In genomic region chr11:65401073-65401802, GRCh38 we compare ENCODE assay signal across 1 cellular context.
A peak's percentile ranks its signal among the peaks of the same experiment; 100 is the strongest.
TF ChIP-seq lines count a peak whose summit lies in the region.

No MANE protein-coding gene starts in this region.

TF ChIP-seq in HepG2, 621 proteins besides CTCF, POLR2A, EP300 and RAD21:
- TF ChIP-seq ZNF770 (CRISPR knock-in tag; IDR thresholded peaks at IDR 0.05), result peak; percentile 79; the same call in 1 of the 2 replicates
- no peak for TF ChIP-seq GABPB1 (CRISPR knock-in tag; IDR thresholded peaks at IDR 0.05)
- no peak for TF ChIP-seq GABPA (IDR thresholded peaks at IDR 0.05; ENCODE audit: low read depth, low read length)
- TF ChIP-seq GABPA (CRISPR knock-in tag; IDR thresholded peaks at IDR 0.05; ENCODE audit: low read depth), result no peak
- TF ChIP-seq, protein P1, sequence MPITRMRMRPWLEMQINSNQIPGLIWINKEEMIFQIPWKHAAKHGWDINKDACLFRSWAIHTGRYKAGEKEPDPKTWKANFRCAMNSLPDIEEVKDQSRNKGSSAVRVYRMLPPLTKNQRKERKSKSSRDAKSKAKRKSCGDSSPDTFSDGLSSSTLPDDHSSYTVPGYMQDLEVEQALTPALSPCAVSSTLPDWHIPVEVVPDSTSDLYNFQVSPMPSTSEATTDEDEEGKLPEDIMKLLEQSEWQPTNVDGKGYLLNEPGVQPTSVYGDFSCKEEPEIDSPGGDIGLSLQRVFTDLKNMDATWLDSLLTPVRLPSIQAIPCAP (CRISPR knock-in tag; IDR thresholded peaks at IDR 0.05; ENCODE audit: low read depth), result no peak
- TF ChIP-seq, protein P2, sequence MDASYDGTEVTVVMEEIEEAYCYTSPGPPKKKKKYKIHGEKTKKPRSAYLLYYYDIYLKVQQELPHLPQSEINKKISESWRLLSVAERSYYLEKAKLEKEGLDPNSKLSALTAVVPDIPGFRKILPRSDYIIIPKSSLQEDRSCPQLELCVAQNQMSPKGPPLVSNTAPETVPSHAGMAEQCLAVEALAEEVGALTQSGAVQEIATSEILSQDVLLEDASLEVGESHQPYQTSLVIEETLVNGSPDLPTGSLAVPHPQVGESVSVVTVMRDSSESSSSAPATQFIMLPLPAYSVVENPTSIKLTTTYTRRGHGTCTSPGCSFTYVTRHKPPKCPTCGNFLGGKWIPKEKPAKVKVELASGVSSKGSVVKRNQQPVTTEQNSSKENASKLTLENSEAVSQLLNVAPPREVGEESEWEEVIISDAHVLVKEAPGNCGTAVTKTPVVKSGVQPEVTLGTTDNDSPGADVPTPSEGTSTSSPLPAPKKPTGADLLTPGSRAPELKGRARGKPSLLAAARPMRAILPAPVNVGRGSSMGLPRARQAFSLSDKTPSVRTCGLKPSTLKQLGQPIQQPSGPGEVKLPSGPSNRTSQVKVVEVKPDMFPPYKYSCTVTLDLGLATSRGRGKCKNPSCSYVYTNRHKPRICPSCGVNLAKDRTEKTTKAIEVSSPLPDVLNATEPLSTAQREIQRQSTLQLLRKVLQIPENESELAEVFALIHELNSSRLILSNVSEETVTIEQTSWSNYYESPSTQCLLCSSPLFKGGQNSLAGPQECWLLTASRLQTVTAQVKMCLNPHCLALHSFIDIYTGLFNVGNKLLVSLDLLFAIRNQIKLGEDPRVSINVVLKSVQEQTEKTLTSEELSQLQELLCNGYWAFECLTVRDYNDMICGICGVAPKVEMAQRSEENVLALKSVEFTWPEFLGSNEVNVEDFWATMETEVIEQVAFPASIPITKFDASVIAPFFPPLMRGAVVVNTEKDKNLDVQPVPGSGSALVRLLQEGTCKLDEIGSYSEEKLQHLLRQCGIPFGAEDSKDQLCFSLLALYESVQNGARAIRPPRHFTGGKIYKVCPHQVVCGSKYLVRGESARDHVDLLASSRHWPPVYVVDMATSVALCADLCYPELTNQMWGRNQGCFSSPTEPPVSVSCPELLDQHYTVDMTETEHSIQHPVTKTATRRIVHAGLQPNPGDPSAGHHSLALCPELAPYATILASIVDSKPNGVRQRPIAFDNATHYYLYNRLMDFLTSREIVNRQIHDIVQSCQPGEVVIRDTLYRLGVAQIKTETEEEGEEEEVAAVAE (CRISPR knock-in tag; IDR thresholded peaks at IDR 0.05; ENCODE audit: borderline replicate concordance), result no peak
- TF ChIP-seq ZNF652 (CRISPR knock-in tag; IDR thresholded peaks at IDR 0.05; ENCODE audit: borderline replicate concordance, low read depth), result no peak
- TF ChIP-seq SOX13 (IDR thresholded peaks at IDR 0.05), result no peak
- TF ChIP-seq SOX13 (CRISPR knock-in tag; conservative IDR thresholded peaks at IDR 0.05 in 1 of 2, IDR thresholded peaks at IDR 0.05 in 1 of 2), result no peak
- peak; percentile 58; the same call in 1 of the 2 replicates for TF ChIP-seq PCBP1 (IDR thresholded peaks at IDR 0.05; ENCODE audit: borderline replicate concordance, low read depth, low read length)
- no peak for TF ChIP-seq KLF9 (CRISPR knock-in tag; IDR thresholded peaks at IDR 0.05; ENCODE audit: low read depth)
- TF ChIP-seq TCF7 (IDR thresholded peaks at IDR 0.05; ENCODE audit: low read depth), result 0 out of 2 replicates have a peak, but pooled peaks have one; percentile 18
- TF ChIP-seq ZKSCAN5 (CRISPR knock-in tag; IDR thresholded peaks at IDR 0.05), result no peak
- TF ChIP-seq ATRX (CRISPR knock-in tag; IDR thresholded peaks at IDR 0.05; ENCODE audit: borderline replicate concordance), result no peak
- TF ChIP-seq, protein P3, sequence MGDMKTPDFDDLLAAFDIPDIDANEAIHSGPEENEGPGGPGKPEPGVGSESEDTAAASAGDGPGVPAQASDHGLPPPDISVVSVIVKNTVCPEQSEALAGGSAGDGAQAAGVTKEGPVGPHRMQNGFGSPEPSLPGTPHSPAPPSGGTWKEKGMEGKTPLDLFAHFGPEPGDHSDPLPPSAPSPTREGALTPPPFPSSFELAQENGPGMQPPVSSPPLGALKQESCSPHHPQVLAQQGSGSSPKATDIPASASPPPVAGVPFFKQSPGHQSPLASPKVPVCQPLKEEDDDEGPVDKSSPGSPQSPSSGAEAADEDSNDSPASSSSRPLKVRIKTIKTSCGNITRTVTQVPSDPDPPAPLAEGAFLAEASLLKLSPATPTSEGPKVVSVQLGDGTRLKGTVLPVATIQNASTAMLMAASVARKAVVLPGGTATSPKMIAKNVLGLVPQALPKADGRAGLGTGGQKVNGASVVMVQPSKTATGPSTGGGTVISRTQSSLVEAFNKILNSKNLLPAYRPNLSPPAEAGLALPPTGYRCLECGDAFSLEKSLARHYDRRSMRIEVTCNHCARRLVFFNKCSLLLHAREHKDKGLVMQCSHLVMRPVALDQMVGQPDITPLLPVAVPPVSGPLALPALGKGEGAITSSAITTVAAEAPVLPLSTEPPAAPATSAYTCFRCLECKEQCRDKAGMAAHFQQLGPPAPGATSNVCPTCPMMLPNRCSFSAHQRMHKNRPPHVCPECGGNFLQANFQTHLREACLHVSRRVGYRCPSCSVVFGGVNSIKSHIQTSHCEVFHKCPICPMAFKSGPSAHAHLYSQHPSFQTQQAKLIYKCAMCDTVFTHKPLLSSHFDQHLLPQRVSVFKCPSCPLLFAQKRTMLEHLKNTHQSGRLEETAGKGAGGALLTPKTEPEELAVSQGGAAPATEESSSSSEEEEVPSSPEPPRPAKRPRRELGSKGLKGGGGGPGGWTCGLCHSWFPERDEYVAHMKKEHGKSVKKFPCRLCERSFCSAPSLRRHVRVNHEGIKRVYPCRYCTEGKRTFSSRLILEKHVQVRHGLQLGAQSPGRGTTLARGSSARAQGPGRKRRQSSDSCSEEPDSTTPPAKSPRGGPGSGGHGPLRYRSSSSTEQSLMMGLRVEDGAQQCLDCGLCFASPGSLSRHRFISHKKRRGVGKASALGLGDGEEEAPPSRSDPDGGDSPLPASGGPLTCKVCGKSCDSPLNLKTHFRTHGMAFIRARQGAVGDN (CRISPR knock-in tag; IDR thresholded peaks at IDR 0.05), result peak; percentile 14; the same call in 1 of the 2 replicates
- TF ChIP-seq BCL6 (CRISPR knock-in tag; IDR thresholded peaks at IDR 0.05), result peak; percentile 67
